Comparison of ENCODE assay signal across 7 cellular contexts in genomic region chr5:100900796-100901731, GRCh38. TPM values are rescaled to one million over a fixed set of nuclear protein-coding genes. Genes with fewer than 3 reads are reported as not detected.
DNase-seq lines count a peak whose midpoint lies in the region; ATAC-seq, FAIRE-seq and TF ChIP-seq lines count a peak whose summit lies in the region.

No MANE protein-coding gene starts in this region.

- peaks cover 20 to 50% (median 42%) of the 10 kb centered on the region in 4 experiments for H3K27me3 ChIP-seq in H1 (replicated peaks in 1 of 4; ENCODE audit: control insufficient read depth in 3 of 4, extremely low read depth in 1 of 4, insufficient read depth in 3 of 4, low read length in 3 of 4)

- H3K36me3 ChIP-seq in H1 (ENCODE audit: control insufficient read depth in 2 of 4, insufficient read depth in 4 of 4, low read length in 3 of 4) = no peaks in the 10 kb centered on the region
- H3K36me3 ChIP-seq in mucosa of descending colon (ENCODE audit: low read depth) = no peaks in the 10 kb centered on the region

- H3K4me3 ChIP-seq in H1 (ENCODE audit: extremely low read depth in 1 of 4, insufficient read depth in 2 of 4, low read depth in 3 of 4, low read length in 4 of 4) = peak overlapping the region; percentile 55 to 74 (median 68)
- no peak overlapping the region for H3K4me3 ChIP-seq in mucosa of descending colon

- FAIRE-seq in H1 (lab: Jason Lieb, UNC) = no peak

- DNase-seq in NCI-H510A treated with DMSO at 0.1 percent for 48 hours (lab: John Stamatoyannopoulos, UW) (peak; percentile 53), H1 (ENCODE audit: low read depth in 1 of 2, low spot score in 2 of 2) (peak in 1 of 2 experiments; percentile 73), mucosa of descending colon (peak; percentile 73 to 90 (median 78))
- peak; percentile 96 for DNase-seq in activated CD4-positive, alpha-beta memory T cell treated with anti-CD3 and anti-CD28 coated beads for 36 hours
- peak; percentile 74 to 87 for DNase-seq in stimulated activated CD8-positive, alpha-beta memory T cell treated with anti-CD3 and anti-CD28 coated beads, Interleukin-4, amount 100 ng/mL, for 1 hour (ENCODE audit: low read depth in 2 of 2, low spot score in 1 of 2)

- H3K4me2 ChIP-seq in H1 (ENCODE audit: insufficient read depth in 1 of 2, low read depth in 2 of 2, low read length in 2 of 2) = peak overlapping the region; percentile 83 to 92

- no peak overlapping the region for H3K23ac ChIP-seq in H1 (ENCODE audit: insufficient read length)

- H4K91ac ChIP-seq in H1 (replicated peaks; ENCODE audit: insufficient read length, low read length) = no peak overlapping the region

- H4K8ac ChIP-seq in H1 (ENCODE audit: extremely low read depth, insufficient read depth, low read length) = peak overlapping the region; percentile 64; the same call in 1 of the 2 replicates

- H3K4ac ChIP-seq in H1 (replicated peaks; ENCODE audit: insufficient read length, low read depth, low read length) = no peak overlapping the region

- no peak overlapping the region for H3K14ac ChIP-seq in H1 (ENCODE audit: insufficient read length)

- peak overlapping the region; percentile 96 for H3K27ac Mint-ChIP-seq in activated CD4-positive, alpha-beta memory T cell treated with anti-CD3 and anti-CD28 coated beads for 36 hours

- TF ChIP-seq CTCF in H1 (IDR thresholded peaks at IDR 0.05; ENCODE audit: control extremely low read depth in 1 of 3, insufficient read depth in 1 of 3, low read depth in 1 of 3, low read length in 3 of 3) (no peak), mucosa of descending colon (IDR thresholded peaks at IDR 0.05) (no peak)

- H3K56ac ChIP-seq in H1 (replicated peaks; ENCODE audit: insufficient read length, low read depth, low read length) = no peak overlapping the region

- H3K4me1 ChIP-seq in H1 (replicated peaks in 1 of 4; ENCODE audit: control insufficient read depth in 3 of 4, insufficient read depth in 4 of 4, low read length in 3 of 4) (peaks cover 0 to 16% (median 4%) of the 10 kb centered on the region in 4 experiments; a peak in 5 of 7 replicates), mucosa of descending colon (ENCODE audit: low read depth) (no peaks in the 10 kb centered on the region)

- H3K9me3 Mint-ChIP-seq in activated CD4-positive, alpha-beta memory T cell treated with anti-CD3 and anti-CD28 coated beads for 36 hours = no peaks in the 10 kb centered on the region

- WGBS in H1 (ENCODE audit: extremely low coverage in 1 of 2, insufficient coverage in 1 of 2, insufficient read length in 1 of 2, insufficient replicate concordance in 2 of 2, low coverage in 1 of 2, low lambda C conversion rate in 2 of 2, missing lambda C conversion rate in 1 of 2), 2 experiments = 6% methylated on average over 42 of the region's 46 CpGs; no CpG with 5 or more reads in 1 of the 2 experiments

- no peak overlapping the region for H2BK5ac ChIP-seq in H1 (ENCODE audit: low read depth, low read length)

- peak overlapping the region; percentile 95 for H2AFZ ChIP-seq in H1 (ENCODE audit: low read length)

- H3K4me3 Mint-ChIP-seq in activated CD4-positive, alpha-beta memory T cell treated with anti-CD3 and anti-CD28 coated beads for 36 hours = peak overlapping the region; percentile 92

- H3K9me3 ChIP-seq in H1 (ENCODE audit: insufficient read depth in 2 of 2, low read depth in 1 of 2, low read length in 1 of 2) = no peaks in the 10 kb centered on the region
- H3K9me3 ChIP-seq in mucosa of descending colon = no peaks in the 10 kb centered on the region

- no peaks in the 10 kb centered on the region for H3K79me1 ChIP-seq in H1 (ENCODE audit: low read depth, low read length)

- peak overlapping the region in 2 of 4 experiments; percentile 27 to 42; a peak in 4 of 7 replicates for H3K9ac ChIP-seq in H1 (replicated peaks in 1 of 4; ENCODE audit: extremely low read depth in 1 of 4, low read depth in 3 of 4, low read length in 3 of 4)

- CTCF ChIA-PET in activated CD4-positive, alpha-beta memory T cell treated with anti-CD3 and anti-CD28 coated beads for 36 hours (lab: Charles Lee) = interaction anchor here (0.6 to 2.0 kb wide), 20 partner anchors 10 to 348 kb away, joined by 3 to 10 read pairs (median 4); no protein-coding TSS in a partner anchor
- CTCF ChIA-PET in H1 (lab: Charles Lee; ENCODE audit: partially characterized antibody) = interaction anchor here (0.6 to 2.3 kb wide), 23 partner anchors 8 to 762 kb away, joined by 3 to 10 read pairs (median 3); no protein-coding TSS in a partner anchor

- no peak overlapping the region for H2BK120ac ChIP-seq in H1 (replicated peaks; ENCODE audit: low read depth, low read length)

- ATAC-seq in GM18867 (IDR thresholded peaks at IDR 0.05; ENCODE audit: unreplicated experiment) = peak; percentile 35
- ATAC-seq in HG03064 (IDR thresholded peaks at IDR 0.05; ENCODE audit: low read depth, unreplicated experiment) = peak; percentile 31
- ATAC-seq in mucosa of descending colon = peak; percentile 68

- no peak for TF ChIP-seq RAD21 in H1 (IDR thresholded peaks at IDR 0.05 in 1 of 2, conservative IDR thresholded peaks at IDR 0.05 in 1 of 2; ENCODE audit: low read depth in 2 of 2, low read length in 2 of 2)

- H4K20me1 ChIP-seq in H1 (replicated peaks in 1 of 2; ENCODE audit: control insufficient read depth in 1 of 2, insufficient read depth in 2 of 2, low read length in 2 of 2) = no peaks in the 10 kb centered on the region

- no peaks in the 10 kb centered on the region for H3K79me2 ChIP-seq in H1 (ENCODE audit: control insufficient read depth in 1 of 2, insufficient read depth in 2 of 2, low read length in 2 of 2)

- peaks cover 33% of the 10 kb centered on the region for H3K4me1 Mint-ChIP-seq in activated CD4-positive, alpha-beta memory T cell treated with anti-CD3 and anti-CD28 coated beads for 36 hours (ENCODE audit: low read depth)

- no peak for TF ChIP-seq EP300 in H1 (IDR thresholded peaks at IDR 0.05; ENCODE audit: borderline replicate concordance in 1 of 2, low read depth in 2 of 2, low read length in 2 of 2)

- H2BK15ac ChIP-seq in H1 (ENCODE audit: low read length) = no peak overlapping the region

- POLR2A ChIA-PET in activated CD4-positive, alpha-beta memory T cell treated with anti-CD3 and anti-CD28 coated beads for 36 hours (lab: Charles Lee) = interaction anchor here (0.8 to 6.9 kb wide), 16 partner anchors 8 to 408 kb away, joined by 3 to 96 read pairs (median 10); no protein-coding TSS in a partner anchor
- POLR2A ChIA-PET in H1 (lab: Charles Lee; ENCODE audit: partially characterized antibody) = interaction anchor here (0.6 kb wide), 1 partner anchor 1268 kb away, joined by 3 read pairs; no protein-coding TSS in a partner anchor

- H4K5ac ChIP-seq in H1 (ENCODE audit: insufficient read length, low read depth, low read length) = no peak overlapping the region

- H2BK20ac ChIP-seq in H1 (ENCODE audit: low read length) = no peak overlapping the region

- intact Hi-C loops in activated CD4-positive, alpha-beta memory T cell treated with anti-CD3 and anti-CD28 coated beads for 36 hours (cut with micrococcal nuclease) = loop anchor here (1.0 to 5.0 kb wide), 6 partner anchors 11 to 349 kb away; no protein-coding TSS in a partner anchor
- intact Hi-C loops in mucosa of descending colon (cut with DNase I, micrococcal nuclease) = no loop called here

- no peak overlapping the region for H3K27ac ChIP-seq in H1 (ENCODE audit: low read depth, low read length)

- TF ChIP-seq POLR2A in H1 (IDR thresholded peaks at IDR 0.05; ENCODE audit: control extremely low read depth in 1 of 2, low read depth in 2 of 2, low read length in 2 of 2) = 0 out of 3 replicates have a peak, but pooled peaks of 1 of the 2 experiments have one; percentile 31

- H3K36me3 Mint-ChIP-seq in activated CD4-positive, alpha-beta memory T cell treated with anti-CD3 and anti-CD28 coated beads for 36 hours = peaks cover 30% of the 10 kb centered on the region

- H2AK5ac ChIP-seq in H1 (ENCODE audit: low read depth, low read length) = no peak overlapping the region

- peaks cover 20% of the 10 kb centered on the region for H3K23me2 ChIP-seq in H1 (ENCODE audit: low read depth, low read length)

- H2BK12ac ChIP-seq in H1 (ENCODE audit: low read depth, low read length) = peak overlapping the region; percentile 75; the same call in 1 of the 2 replicates

- H3K27me3 Mint-ChIP-seq in activated CD4-positive, alpha-beta memory T cell treated with anti-CD3 and anti-CD28 coated beads for 36 hours = no peaks in the 10 kb centered on the region

- peak overlapping the region; percentile 28; the same call in 1 of the 2 replicates for H3K18ac ChIP-seq in H1 (ENCODE audit: extremely low read depth, low read length)

TF ChIP-seq in H1, 55 proteins besides CTCF, POLR2A, EP300 and RAD21:
- no peak for TF ChIP-seq JUND (IDR thresholded peaks at IDR 0.05; ENCODE audit: low read length)
- peak; percentile 30; the same call in 1 of the 2 replicates for TF ChIP-seq SUZ12 (IDR thresholded peaks at IDR 0.05; ENCODE audit: low read length)
- TF ChIP-seq POU5F1 (IDR thresholded peaks at IDR 0.05; ENCODE audit: low read depth, low read length) = no peak
- TF ChIP-seq NANOG (IDR thresholded peaks at IDR 0.05; ENCODE audit: insufficient read depth, low read depth, low read length, poor library complexity, severe bottlenecking) = no peak
- TF ChIP-seq TAF1 (IDR thresholded peaks at IDR 0.05; ENCODE audit: low read depth, low read length) = peak; percentile 45; the same call in 1 of the 2 replicates
- peak; percentile 70; the same call in 1 of the 2 replicates for TF ChIP-seq RBBP5 (IDR thresholded peaks at IDR 0.05; ENCODE audit: borderline replicate concordance, low read depth, low read length)
- peak; percentile 49 for TF ChIP-seq KDM4A (IDR thresholded peaks at IDR 0.05; ENCODE audit: low read depth, low read length, severe bottlenecking)
- TF ChIP-seq CEBPB (IDR thresholded peaks at IDR 0.05; ENCODE audit: low read depth, low read length) = no peak

RNA-seq across cellular contexts. Expression of gene ST8SIA4, which starts 2.0 kb away (rescaled TPM):
- total RNA-seq in activated CD4-positive, alpha-beta memory T cell treated with anti-CD3 and anti-CD28 coated beads for 36 hours = 10 to 100 TPM; 32.8 to 35.1 TPM
- 0.50 and 0.77 TPM in 2 replicates for total RNA-seq in H1 (2021; fragmentation: NEBNext Ultra II Directional; extraction: Animal tissue kit (Norgen Biotek cat#: 25700))
- polyA plus RNA-seq in H1 (2011; rRNA removed) = 0.02 and 0.08 TPM in 2 replicates
- 0.06 TPM for polyA plus RNA-seq in H1 (2011; cell fraction: cytosol; rRNA removed)
- polyA plus RNA-seq in H1 (2011; cell fraction: nucleus; rRNA removed) = 0.24 TPM
- polyA plus RNA-seq in H1 (2012, experiment 1 of 2) = 0.09 to 0.19 TPM (median 0.11 TPM) in 4 replicates
- polyA plus RNA-seq in H1 (2012, experiment 2 of 2) = not detected
- 0.24 TPM for polyA plus RNA-seq in H1 (2013, experiment 1 of 2)
- 0.50 TPM for polyA plus RNA-seq in H1 (2013, experiment 2 of 2)
- 0.12 and 0.22 TPM in 2 replicates for polyA minus RNA-seq in H1 (2011; rRNA and poly(A)+ RNA removed)
- 2.0 TPM for polyA minus RNA-seq in H1 (2011; cell fraction: cytosol; rRNA and poly(A)+ RNA removed)
- polyA minus RNA-seq in H1 (2011; cell fraction: nucleus; rRNA and poly(A)+ RNA removed) = not detected
- 1 to 10 TPM; 4.7 to 9.6 (median 5.7) TPM for total RNA-seq in mucosa of descending colon
